In the genomic region with DNA sequence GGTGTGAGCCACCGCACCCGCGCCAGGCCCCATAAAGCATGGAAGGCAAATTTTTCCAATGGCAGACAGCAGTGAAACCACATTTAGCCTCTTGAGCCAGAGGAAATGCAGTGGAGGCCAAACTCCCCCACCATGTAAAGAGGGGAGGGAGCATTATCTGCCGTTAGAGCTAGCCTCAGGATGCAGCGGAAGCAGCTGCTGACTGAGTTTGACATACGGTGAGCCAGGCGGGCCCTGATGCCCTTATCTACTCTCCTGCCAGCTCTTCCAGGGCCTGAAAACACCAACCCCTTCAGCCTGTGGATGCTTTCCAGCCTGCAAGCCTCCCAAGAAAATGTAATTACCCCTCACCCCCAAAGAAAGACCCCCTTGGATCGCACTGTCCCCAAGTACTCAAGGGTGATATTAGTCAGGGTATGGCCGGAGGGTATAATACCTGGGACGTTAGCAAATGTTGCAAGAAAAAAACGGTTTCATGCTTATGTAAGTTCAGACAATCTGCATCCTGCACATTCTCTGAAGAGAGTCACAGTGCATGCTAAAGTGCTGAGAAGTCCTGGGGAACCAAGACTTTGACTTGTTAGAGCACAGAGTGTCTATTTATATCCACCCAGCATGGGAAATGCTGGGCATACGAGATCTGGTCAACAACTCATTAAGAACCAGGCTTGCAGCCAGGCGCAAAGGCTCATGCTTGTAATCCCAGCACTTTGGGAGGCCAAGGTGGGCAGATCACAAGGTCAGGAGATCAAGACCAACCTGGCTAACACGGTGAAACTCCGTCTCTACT, we compare ENCODE assay signal across 2 cellular contexts.
TF ChIP-seq lines count a peak whose summit lies in the region.

No MANE protein-coding gene starts in this region.

TF ChIP-seq in IMR-90, 13 proteins besides CTCF, POLR2A, EP300 and RAD21:
- TF ChIP-seq NFE2L2 (IDR thresholded peaks at IDR 0.05; ENCODE audit: low read depth, low read length), result no peak
- no peak for TF ChIP-seq CEBPB (IDR thresholded peaks at IDR 0.05; ENCODE audit: low read depth, low read length)
- TF ChIP-seq BHLHE40 (IDR thresholded peaks at IDR 0.05; ENCODE audit: low read depth, low read length), result no peak
- TF ChIP-seq, protein P1, sequence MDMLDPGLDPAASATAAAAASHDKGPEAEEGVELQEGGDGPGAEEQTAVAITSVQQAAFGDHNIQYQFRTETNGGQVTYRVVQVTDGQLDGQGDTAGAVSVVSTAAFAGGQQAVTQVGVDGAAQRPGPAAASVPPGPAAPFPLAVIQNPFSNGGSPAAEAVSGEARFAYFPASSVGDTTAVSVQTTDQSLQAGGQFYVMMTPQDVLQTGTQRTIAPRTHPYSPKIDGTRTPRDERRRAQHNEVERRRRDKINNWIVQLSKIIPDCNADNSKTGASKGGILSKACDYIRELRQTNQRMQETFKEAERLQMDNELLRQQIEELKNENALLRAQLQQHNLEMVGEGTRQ (IDR thresholded peaks at IDR 0.05; ENCODE audit: low read depth, low read length), result no peak
- TF ChIP-seq FOS (IDR thresholded peaks at IDR 0.05; ENCODE audit: low read depth, low read length), result no peak
- TF ChIP-seq, protein P2, sequence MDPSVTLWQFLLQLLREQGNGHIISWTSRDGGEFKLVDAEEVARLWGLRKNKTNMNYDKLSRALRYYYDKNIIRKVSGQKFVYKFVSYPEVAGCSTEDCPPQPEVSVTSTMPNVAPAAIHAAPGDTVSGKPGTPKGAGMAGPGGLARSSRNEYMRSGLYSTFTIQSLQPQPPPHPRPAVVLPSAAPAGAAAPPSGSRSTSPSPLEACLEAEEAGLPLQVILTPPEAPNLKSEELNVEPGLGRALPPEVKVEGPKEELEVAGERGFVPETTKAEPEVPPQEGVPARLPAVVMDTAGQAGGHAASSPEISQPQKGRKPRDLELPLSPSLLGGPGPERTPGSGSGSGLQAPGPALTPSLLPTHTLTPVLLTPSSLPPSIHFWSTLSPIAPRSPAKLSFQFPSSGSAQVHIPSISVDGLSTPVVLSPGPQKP (IDR thresholded peaks at IDR 0.05; ENCODE audit: borderline replicate concordance, low read depth, low read length), result no peak
- no peak for TF ChIP-seq MXI1 (IDR thresholded peaks at IDR 0.05; ENCODE audit: borderline replicate concordance, low read depth, low read length)
- no peak for TF ChIP-seq RFX5 (IDR thresholded peaks at IDR 0.05; ENCODE audit: low read depth, low read length)
- TF ChIP-seq RCOR1 (IDR thresholded peaks at IDR 0.05; ENCODE audit: insufficient replicate concordance, low read length), result no peak
- TF ChIP-seq CHD1 (IDR thresholded peaks at IDR 0.05; ENCODE audit: low read depth, low read length), result no peak
- TF ChIP-seq MAFK (IDR thresholded peaks at IDR 0.05; ENCODE audit: low read depth, low read length), result no peak
- no peak for TF ChIP-seq MAZ (IDR thresholded peaks at IDR 0.05; ENCODE audit: borderline replicate concordance, low read depth, low read length)
- no peak for TF ChIP-seq SMC3 (IDR thresholded peaks at IDR 0.05; ENCODE audit: low read depth, low read length)

TF ChIP-seq in K562, 482 proteins besides CTCF, POLR2A, EP300 and RAD21:
- TF ChIP-seq ETV1 (tag; conservative IDR thresholded peaks at IDR 0.05; ENCODE audit: low read depth) (peak; percentile 54; the same call in 1 of the 2 replicates), ATF1 (CRISPR knock-in tag; IDR thresholded peaks at IDR 0.05) (no peak), ATF1 (tag; IDR thresholded peaks at IDR 0.05) (no peak), KDM2B (CRISPR knock-in tag; IDR thresholded peaks at IDR 0.05) (no peak), FOSL1 (tag; conservative IDR thresholded peaks at IDR 0.05) (no peak), SMARCA4 (IDR thresholded peaks at IDR 0.05) (no peak), PYGO2 (tag; IDR thresholded peaks at IDR 0.05) (no peak), ZNF133 (CRISPR knock-in tag; IDR thresholded peaks at IDR 0.05) (no peak), STAG1 (CRISPR knock-in tag; IDR thresholded peaks at IDR 0.05; ENCODE audit: borderline replicate concordance) (no peak), CBFA2T3 (IDR thresholded peaks at IDR 0.05) (peak; percentile 41), ZNF217 (CRISPR knock-in tag; IDR thresholded peaks at IDR 0.05) (no peak), TAL1 (IDR thresholded peaks at IDR 0.05) (no peak)
- TF ChIP-seq, protein P3, sequence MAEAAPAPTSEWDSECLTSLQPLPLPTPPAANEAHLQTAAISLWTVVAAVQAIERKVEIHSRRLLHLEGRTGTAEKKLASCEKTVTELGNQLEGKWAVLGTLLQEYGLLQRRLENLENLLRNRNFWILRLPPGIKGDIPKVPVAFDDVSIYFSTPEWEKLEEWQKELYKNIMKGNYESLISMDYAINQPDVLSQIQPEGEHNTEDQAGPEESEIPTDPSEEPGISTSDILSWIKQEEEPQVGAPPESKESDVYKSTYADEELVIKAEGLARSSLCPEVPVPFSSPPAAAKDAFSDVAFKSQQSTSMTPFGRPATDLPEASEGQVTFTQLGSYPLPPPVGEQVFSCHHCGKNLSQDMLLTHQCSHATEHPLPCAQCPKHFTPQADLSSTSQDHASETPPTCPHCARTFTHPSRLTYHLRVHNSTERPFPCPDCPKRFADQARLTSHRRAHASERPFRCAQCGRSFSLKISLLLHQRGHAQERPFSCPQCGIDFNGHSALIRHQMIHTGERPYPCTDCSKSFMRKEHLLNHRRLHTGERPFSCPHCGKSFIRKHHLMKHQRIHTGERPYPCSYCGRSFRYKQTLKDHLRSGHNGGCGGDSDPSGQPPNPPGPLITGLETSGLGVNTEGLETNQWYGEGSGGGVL (CRISPR knock-in tag; IDR thresholded peaks at IDR 0.05), result no peak
- TF ChIP-seq, protein P4, sequence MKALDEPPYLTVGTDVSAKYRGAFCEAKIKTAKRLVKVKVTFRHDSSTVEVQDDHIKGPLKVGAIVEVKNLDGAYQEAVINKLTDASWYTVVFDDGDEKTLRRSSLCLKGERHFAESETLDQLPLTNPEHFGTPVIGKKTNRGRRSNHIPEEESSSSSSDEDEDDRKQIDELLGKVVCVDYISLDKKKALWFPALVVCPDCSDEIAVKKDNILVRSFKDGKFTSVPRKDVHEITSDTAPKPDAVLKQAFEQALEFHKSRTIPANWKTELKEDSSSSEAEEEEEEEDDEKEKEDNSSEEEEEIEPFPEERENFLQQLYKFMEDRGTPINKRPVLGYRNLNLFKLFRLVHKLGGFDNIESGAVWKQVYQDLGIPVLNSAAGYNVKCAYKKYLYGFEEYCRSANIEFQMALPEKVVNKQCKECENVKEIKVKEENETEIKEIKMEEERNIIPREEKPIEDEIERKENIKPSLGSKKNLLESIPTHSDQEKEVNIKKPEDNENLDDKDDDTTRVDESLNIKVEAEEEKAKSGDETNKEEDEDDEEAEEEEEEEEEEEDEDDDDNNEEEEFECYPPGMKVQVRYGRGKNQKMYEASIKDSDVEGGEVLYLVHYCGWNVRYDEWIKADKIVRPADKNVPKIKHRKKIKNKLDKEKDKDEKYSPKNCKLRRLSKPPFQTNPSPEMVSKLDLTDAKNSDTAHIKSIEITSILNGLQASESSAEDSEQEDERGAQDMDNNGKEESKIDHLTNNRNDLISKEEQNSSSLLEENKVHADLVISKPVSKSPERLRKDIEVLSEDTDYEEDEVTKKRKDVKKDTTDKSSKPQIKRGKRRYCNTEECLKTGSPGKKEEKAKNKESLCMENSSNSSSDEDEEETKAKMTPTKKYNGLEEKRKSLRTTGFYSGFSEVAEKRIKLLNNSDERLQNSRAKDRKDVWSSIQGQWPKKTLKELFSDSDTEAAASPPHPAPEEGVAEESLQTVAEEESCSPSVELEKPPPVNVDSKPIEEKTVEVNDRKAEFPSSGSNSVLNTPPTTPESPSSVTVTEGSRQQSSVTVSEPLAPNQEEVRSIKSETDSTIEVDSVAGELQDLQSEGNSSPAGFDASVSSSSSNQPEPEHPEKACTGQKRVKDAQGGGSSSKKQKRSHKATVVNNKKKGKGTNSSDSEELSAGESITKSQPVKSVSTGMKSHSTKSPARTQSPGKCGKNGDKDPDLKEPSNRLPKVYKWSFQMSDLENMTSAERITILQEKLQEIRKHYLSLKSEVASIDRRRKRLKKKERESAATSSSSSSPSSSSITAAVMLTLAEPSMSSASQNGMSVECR (CRISPR knock-in tag; IDR thresholded peaks at IDR 0.05), result no peak
- TF ChIP-seq, protein P5, sequence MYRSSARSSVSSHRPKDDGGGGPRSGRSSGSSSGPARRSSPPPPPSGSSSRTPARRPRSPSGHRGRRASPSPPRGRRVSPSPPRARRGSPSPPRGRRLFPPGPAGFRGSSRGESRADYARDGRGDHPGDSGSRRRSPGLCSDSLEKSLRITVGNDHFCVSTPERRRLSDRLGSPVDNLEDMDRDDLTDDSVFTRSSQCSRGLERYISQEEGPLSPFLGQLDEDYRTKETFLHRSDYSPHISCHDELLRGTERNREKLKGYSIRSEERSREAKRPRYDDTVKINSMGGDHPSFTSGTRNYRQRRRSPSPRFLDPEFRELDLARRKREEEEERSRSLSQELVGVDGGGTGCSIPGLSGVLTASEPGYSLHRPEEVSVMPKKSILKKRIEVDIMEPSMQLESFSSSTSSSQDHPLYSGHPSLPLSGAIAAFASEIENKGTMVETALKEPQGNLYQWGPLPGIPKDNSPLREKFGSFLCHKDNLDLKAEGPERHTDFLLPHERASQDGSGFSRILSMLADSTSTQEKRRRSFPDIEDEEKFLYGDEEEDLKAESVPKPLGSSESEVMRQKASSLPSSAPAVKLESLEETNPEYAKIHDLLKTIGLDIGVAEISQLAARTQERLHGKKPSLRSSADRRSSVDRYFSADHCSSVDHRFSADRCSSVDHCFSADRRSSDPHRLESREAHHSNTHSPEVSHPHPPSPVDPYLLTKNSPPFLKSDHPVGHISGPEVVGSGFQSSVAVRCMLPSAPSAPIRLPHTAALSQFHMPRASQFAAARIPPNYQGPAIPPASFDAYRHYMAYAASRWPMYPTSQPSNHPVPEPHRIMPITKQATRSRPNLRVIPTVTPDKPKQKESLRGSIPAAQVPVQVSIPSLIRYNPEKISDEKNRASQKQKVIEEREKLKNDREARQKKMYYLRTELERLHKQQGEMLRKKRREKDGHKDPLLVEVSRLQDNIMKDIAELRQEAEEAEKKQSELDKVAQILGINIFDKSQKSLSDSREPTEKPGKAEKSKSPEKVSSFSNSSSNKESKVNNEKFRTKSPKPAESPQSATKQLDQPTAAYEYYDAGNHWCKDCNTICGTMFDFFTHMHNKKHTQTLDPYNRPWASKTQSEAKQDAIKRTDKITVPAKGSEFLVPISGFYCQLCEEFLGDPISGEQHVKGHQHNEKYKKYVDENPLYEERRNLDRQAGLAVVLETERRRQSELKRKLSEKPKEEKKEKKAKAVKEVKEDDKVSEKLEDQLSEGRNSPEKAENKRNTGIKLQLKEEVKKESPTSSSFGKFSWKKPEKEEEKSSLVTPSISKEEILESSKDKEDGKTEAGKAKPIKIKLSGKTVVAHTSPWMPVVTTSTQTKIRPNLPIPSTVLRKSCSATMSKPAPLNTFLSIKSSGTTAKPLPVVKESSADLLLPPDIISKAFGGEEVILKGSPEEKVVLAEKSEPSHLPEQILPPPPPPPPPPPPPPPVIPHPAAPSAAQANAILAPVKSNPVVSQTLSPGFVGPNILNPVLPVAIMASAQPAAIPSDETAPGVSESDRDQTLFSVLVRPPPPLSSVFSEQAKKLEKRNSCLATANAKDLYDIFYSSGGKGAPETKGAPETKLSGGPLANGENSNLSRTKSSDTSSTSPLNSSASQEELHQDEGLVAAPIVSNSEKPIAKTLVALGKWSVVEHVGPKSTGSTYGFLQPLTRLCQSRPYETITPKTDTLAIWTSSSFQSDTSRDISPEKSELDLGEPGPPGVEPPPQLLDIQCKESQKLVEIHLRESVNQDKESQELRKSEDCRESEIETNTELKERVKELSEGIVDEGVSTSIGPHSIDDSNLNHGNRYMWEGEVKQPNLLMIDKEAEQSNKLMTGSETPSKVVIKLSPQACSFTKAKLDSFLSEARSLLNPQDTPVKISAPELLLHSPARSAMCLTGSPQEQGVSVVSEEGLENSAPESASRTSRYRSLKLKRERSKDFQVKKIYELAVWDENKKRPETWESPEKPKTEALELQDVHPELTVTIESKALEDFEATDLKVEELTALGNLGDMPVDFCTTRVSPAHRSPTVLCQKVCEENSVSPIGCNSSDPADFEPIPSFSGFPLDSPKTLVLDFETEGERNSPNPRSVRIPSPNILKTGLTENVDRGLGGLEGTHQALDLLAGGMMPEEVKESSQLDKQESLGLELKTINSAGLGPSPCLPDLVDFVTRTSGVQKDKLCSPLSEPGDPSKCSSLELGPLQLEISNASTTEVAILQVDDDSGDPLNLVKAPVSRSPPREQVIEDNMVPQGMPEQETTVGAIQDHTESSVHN (IDR thresholded peaks at IDR 0.05; ENCODE audit: borderline replicate concordance in 1 of 2, low read depth in 1 of 2), result no peak
- TF ChIP-seq, protein P6, sequence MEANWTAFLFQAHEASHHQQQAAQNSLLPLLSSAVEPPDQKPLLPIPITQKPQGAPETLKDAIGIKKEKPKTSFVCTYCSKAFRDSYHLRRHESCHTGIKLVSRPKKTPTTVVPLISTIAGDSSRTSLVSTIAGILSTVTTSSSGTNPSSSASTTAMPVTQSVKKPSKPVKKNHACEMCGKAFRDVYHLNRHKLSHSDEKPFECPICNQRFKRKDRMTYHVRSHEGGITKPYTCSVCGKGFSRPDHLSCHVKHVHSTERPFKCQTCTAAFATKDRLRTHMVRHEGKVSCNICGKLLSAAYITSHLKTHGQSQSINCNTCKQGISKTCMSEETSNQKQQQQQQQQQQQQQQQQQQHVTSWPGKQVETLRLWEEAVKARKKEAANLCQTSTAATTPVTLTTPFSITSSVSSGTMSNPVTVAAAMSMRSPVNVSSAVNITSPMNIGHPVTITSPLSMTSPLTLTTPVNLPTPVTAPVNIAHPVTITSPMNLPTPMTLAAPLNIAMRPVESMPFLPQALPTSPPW (CRISPR knock-in tag; IDR thresholded peaks at IDR 0.05), result peak; percentile 52
